Comparison of ENCODE assay signal across 8 cellular contexts in the genomic region with DNA sequence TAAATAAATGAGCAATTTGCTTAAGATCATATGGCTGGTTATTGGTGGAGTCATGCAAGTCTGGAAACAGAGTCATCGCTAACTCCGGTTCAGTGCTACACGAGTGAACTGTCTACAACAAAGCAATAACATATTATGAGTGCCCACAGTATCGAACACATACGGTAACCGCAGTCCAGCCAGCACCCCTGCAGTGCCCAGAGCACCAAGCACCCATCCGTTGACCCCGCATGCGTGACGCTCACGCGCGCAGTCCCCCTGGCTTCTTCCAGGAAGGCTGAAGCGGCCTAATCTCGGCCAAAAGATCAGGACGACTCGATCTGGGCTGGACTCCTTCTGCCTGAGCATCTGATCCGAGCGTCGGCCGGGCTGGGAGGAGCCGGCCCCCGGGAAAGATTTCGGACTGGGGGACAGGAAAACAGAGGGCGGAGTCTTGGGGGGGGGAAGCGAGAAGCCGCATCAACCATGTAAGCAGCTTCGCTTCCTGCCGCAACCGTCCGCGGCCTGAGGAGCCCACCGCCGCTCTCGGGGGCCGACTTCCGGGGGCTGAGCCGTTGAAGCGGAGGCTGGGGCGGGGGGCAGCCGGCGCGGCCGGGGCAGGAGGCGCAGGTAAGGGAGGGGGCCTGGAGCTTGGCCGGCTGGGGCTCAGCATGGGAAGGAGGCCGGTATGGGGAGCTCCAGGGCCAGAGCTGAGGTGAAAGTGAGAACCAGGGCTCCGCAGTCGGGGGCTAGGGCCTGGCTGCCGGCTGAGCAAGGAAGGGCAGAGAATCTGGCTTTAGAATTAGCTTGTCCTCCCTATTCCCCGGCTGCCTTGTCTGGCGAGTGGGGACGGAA. TPM values are rescaled to one million over a fixed set of nuclear protein-coding genes. Genes with fewer than 3 reads are reported as not detected.
DNase-seq lines count a peak whose midpoint lies in the region; ATAC-seq lines count a peak whose summit lies in the region.

A gene with protein sequence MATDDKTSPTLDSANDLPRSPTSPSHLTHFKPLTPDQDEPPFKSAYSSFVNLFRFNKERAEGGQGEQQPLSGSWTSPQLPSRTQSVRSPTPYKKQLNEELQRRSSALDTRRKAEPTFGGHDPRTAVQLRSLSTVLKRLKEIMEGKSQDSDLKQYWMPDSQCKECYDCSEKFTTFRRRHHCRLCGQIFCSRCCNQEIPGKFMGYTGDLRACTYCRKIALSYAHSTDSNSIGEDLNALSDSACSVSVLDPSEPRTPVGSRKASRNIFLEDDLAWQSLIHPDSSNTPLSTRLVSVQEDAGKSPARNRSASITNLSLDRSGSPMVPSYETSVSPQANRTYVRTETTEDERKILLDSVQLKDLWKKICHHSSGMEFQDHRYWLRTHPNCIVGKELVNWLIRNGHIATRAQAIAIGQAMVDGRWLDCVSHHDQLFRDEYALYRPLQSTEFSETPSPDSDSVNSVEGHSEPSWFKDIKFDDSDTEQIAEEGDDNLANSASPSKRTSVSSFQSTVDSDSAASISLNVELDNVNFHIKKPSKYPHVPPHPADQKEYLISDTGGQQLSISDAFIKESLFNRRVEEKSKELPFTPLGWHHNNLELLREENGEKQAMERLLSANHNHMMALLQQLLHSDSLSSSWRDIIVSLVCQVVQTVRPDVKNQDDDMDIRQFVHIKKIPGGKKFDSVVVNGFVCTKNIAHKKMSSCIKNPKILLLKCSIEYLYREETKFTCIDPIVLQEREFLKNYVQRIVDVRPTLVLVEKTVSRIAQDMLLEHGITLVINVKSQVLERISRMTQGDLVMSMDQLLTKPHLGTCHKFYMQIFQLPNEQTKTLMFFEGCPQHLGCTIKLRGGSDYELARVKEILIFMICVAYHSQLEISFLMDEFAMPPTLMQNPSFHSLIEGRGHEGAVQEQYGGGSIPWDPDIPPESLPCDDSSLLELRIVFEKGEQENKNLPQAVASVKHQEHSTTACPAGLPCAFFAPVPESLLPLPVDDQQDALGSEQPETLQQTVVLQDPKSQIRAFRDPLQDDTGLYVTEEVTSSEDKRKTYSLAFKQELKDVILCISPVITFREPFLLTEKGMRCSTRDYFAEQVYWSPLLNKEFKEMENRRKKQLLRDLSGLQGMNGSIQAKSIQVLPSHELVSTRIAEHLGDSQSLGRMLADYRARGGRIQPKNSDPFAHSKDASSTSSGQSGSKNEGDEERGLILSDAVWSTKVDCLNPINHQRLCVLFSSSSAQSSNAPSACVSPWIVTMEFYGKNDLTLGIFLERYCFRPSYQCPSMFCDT (N-terminal part only) (plus strand): TSS at position 449 of the 834 bp plus-strand sequence. CDS start 5,265 bp downstream, outside the sequence.

- H3K27ac ChIP-seq in effector memory CD4-positive, alpha-beta T cell (ENCODE audit: insufficient read depth, low read length, poor library complexity, severe bottlenecking): peak within 1 kb of the TSS; percentile 74

- H3K9me3 ChIP-seq in effector memory CD4-positive, alpha-beta T cell (ENCODE audit: control insufficient read depth, low read length): no peaks in the 10 kb centered on the region

- H3K4me3 ChIP-seq in effector memory CD4-positive, alpha-beta T cell (ENCODE audit: insufficient read depth, low read depth, low read length, poor library complexity, severe bottlenecking): peak within 1 kb of the TSS; percentile 86

- DNase-seq in COLO668 (lab: John Stamatoyannopoulos, UW; ENCODE audit: unreplicated experiment): peak; percentile 95
- peak; percentile 99 for DNase-seq in HT1080 (ENCODE audit: low read depth)
- peak; percentile 97 for DNase-seq in NOMO-1 treated with DMSO at 0.1 percent for 48 hours (lab: John Stamatoyannopoulos, UW; ENCODE audit: unreplicated experiment)
- peak; percentile 68 to 71 for DNase-seq in activated CD8-positive, alpha-beta memory T cell treated with anti-CD3 and anti-CD28 coated beads for 4 hours (ENCODE audit: low read depth in 2 of 2)
- DNase-seq in effector memory CD4-positive, alpha-beta T cell: peak; percentile 80 to 84 (median 80)
- peak; percentile 93 to 96 for DNase-seq in lung microvascular endothelial cell (ENCODE audit: low read depth in 2 of 2)
- peak; percentile 76 to 90 (median 79) for DNase-seq in stimulated activated CD4-positive, alpha-beta T cell treated with anti-CD3 and anti-CD28 coated beads, TNF-alpha, amount 100 ng/mL, for 48 hours (ENCODE audit: low read depth in 3 of 3)

- H3K27me3 ChIP-seq in effector memory CD4-positive, alpha-beta T cell (replicated peaks; ENCODE audit: control insufficient read depth, insufficient read depth, low read length, poor library complexity, severe bottlenecking): no peaks in the 10 kb centered on the region

- peaks cover 10% of the 10 kb centered on the region for H3K4me1 ChIP-seq in effector memory CD4-positive, alpha-beta T cell (ENCODE audit: control insufficient read depth, insufficient read depth, low read length, poor library complexity, severe bottlenecking)

- peak; percentile 87 for ATAC-seq in GM21360 (IDR thresholded peaks at IDR 0.05; ENCODE audit: unreplicated experiment)

- no peaks in the 10 kb centered on the region for H3K36me3 ChIP-seq in effector memory CD4-positive, alpha-beta T cell (ENCODE audit: control insufficient read depth, insufficient read depth, low read length)

RNA-seq across cellular contexts. Expression of the gene that starts here (rescaled TPM):
- total RNA-seq in HT1080 (2014; rRNA removed; shearing (Covaris generic)): 12.6 and 16.2 TPM in 2 replicates
- 10.6 and 18.2 TPM in 2 replicates for polyA plus RNA-seq in HT1080 (2015; cell fraction: cytosol; rRNA removed)
- 25.1 and 25.6 TPM in 2 replicates for polyA plus RNA-seq in HT1080 (2015; cell fraction: nucleus; rRNA removed)
- 17.9 and 21.6 TPM in 2 replicates for total RNA-seq in lung microvascular endothelial cell

Comparison
In these comparisons a context has a peak if more than half of its experiments do, and no peak if none do; other contexts are left out.
1. Peak in every context shown above with its lines: DNase-seq, ATAC-seq, H3K4me3 ChIP-seq and H3K27ac ChIP-seq.